In the genomic region with DNA sequence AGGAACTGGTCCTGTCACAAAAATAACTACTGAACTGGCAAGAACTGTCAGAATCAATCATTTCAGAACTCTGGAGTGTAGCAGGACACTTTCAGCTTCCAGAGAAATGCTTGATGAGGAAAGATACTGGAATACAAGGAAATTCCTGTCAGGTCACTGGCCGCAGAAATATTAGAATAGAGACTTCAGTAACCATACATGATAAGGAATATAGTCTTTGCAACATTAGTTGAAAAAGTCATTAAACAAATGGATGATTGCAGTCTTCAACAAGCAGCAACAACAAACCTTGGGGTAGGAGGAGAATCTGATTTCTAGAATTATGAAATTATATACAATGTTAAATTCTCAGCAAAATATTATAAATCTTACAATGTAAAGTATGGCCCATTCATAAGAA, we compare ENCODE assay signal across 28 cellular contexts.
"Had no signal": no experiment of that assay in that cellular context is flagged by ENCODE, and none has a peak within 500 bp of the region (broad histone marks: within the 10 kb centered on the region; RNA-seq: fewer than 3 reads in every experiment).

No MANE protein-coding gene starts in this region.

- H3K4me3 ChIP-seq: colonic mucosa, coronary artery, dorsolateral prefrontal cortex, esophagus muscularis mucosa, esophagus squamous epithelium, gastrocnemius medialis, gastroesophageal sphincter, heart left ventricle, heart right ventricle had no signal

- H3K4me1 ChIP-seq: colonic mucosa, esophagus muscularis mucosa, esophagus squamous epithelium, foreskin keratinocyte, gastrocnemius medialis, gastroesophageal sphincter, heart left ventricle, heart right ventricle had no signal

- FAIRE-seq: colon, endometrium, endothelial cell of umbilical vein, frontal cortex had no signal

- ATAC-seq: effector memory CD8-positive, alpha-beta T cell; esophagus mucosa; foreskin keratinocyte; gastrocnemius medialis; gastroesophageal sphincter; heart left ventricle; heart right ventricle had no signal

- H3K36me3 ChIP-seq: colonic mucosa, esophagus muscularis mucosa, esophagus squamous epithelium, gastrocnemius medialis, gastroesophageal sphincter, heart left ventricle, heart right ventricle had no signal

- H3K27ac ChIP-seq: colonic mucosa, coronary artery, dorsolateral prefrontal cortex, epithelial cell of prostate, esophagus muscularis mucosa, esophagus squamous epithelium, foreskin keratinocyte, gastrocnemius medialis, gastroesophageal sphincter, heart left ventricle, heart right ventricle had no signal

- DNase-seq: colonic mucosa; cortex of kidney; dermis blood vessel endothelial cell; dorsolateral prefrontal cortex; effector CD4-positive, alpha-beta T cell; effector CD8-positive, alpha-beta T cell; effector memory CD4-positive, alpha-beta T cell; effector memory CD8-positive, alpha-beta T cell; endodermal cell; erythroblast; esophagus squamous epithelium; foreskin fibroblast; foreskin melanocyte; gastrocnemius medialis; glutamatergic neuron; head of caudate nucleus; heart left ventricle; heart right ventricle had no signal

- H3K9me3 ChIP-seq: colonic mucosa had no signal

- H3K27me3 ChIP-seq: colonic mucosa, esophagus muscularis mucosa, esophagus squamous epithelium, gastrocnemius medialis, gastroesophageal sphincter, heart left ventricle, heart right ventricle had no signal
